Comparison of ENCODE assay signal across 20 cellular contexts in genomic region chr22:49626361-49627216, GRCh38.
"Had no signal": no experiment of that assay in that cellular context is flagged by ENCODE, and none has a peak within 500 bp of the region (broad histone marks: within the 10 kb centered on the region; RNA-seq: fewer than 3 reads in every experiment).

No MANE protein-coding gene starts in this region.

- DNase-seq: activated CD4-positive, alpha-beta memory T cell treated with anti-CD3 and anti-CD28 coated beads, Interleukin-2, amount 10 ng/mL, durations not matched to agents 7 days and 5 days; activated CD4-positive, alpha-beta T cell treated with anti-CD3 and anti-CD28 coated beads, Interleukin-2, amount 50 U/mL, for 1 hour; activated CD4-positive, CD25-positive, alpha-beta regulatory T cell; activated gamma-delta T cell treated with Interleukin-2 at 50 U/mL for 16 hours; activated naive CD4-positive, alpha-beta T cell treated with anti-CD3 and anti-CD28 coated beads, Interleukin-2, amount 10 ng/mL, durations not matched to agents 7 days and 5 days; activated naive CD8-positive, alpha-beta T cell treated with anti-CD3 and anti-CD28 coated beads for 36 hours; activated T-cell treated with anti-CD3 and anti-CD28 coated beads for 4 hours; activated T-cell treated with anti-CD3 and anti-CD28 coated beads, Interleukin-2, amount 50 U/mL, for 48 hours; Kasumi-1; NCI-H1105 treated with DMSO at 0.1 percent for 48 hours; NCI-H1436 treated with DMSO at 0.1 percent for 48 hours; NCI-H187; NCI-H2081; NCI-H524; SJCRH30; SK-N-SH; T-helper 1 cell had no signal

- H3K4me2 ChIP-seq: SK-N-SH had no signal

- H3K4me3 Mint-ChIP-seq: activated CD4-positive, alpha-beta memory T cell treated with anti-CD3 and anti-CD28 coated beads, Interleukin-2, amount 10 ng/mL, durations not matched to agents 7 days and 5 days; activated naive CD4-positive, alpha-beta T cell treated with anti-CD3 and anti-CD28 coated beads, Interleukin-2, amount 10 ng/mL, durations not matched to agents 7 days and 5 days; activated naive CD8-positive, alpha-beta T cell treated with anti-CD3 and anti-CD28 coated beads for 36 hours; activated T-helper 17 cell treated with anti-CD3 and anti-CD28 coated beads, Interleukin-2, amount 50 U/mL, for 72 hours had no signal

- ATAC-seq: activated T-helper 17 cell treated with anti-CD3 and anti-CD28 coated beads, Interleukin-2, amount 50 U/mL, for 72 hours; K562 had no signal

- H3K9me3 ChIP-seq: SJCRH30, SK-N-SH had no signal

- H3K27ac ChIP-seq: SJCRH30, VCaP had no signal

- H3K4me1 ChIP-seq: SJCRH30 had no signal

- H3K4me1 Mint-ChIP-seq: activated CD4-positive, alpha-beta memory T cell treated with anti-CD3 and anti-CD28 coated beads, Interleukin-2, amount 10 ng/mL, durations not matched to agents 7 days and 5 days; activated naive CD4-positive, alpha-beta T cell treated with anti-CD3 and anti-CD28 coated beads, Interleukin-2, amount 10 ng/mL, durations not matched to agents 7 days and 5 days had no signal

- H3K9me3 Mint-ChIP-seq: activated CD4-positive, alpha-beta memory T cell treated with anti-CD3 and anti-CD28 coated beads, Interleukin-2, amount 10 ng/mL, durations not matched to agents 7 days and 5 days; activated naive CD4-positive, alpha-beta T cell treated with anti-CD3 and anti-CD28 coated beads, Interleukin-2, amount 10 ng/mL, durations not matched to agents 7 days and 5 days; activated naive CD8-positive, alpha-beta T cell treated with anti-CD3 and anti-CD28 coated beads for 36 hours; activated T-helper 17 cell treated with anti-CD3 and anti-CD28 coated beads, Interleukin-2, amount 50 U/mL, for 72 hours had no signal

- H3K36me3 Mint-ChIP-seq: activated naive CD4-positive, alpha-beta T cell treated with anti-CD3 and anti-CD28 coated beads, Interleukin-2, amount 10 ng/mL, durations not matched to agents 7 days and 5 days had no signal

- H3K27me3 Mint-ChIP-seq: activated CD4-positive, alpha-beta memory T cell treated with anti-CD3 and anti-CD28 coated beads, Interleukin-2, amount 10 ng/mL, durations not matched to agents 7 days and 5 days; activated naive CD4-positive, alpha-beta T cell treated with anti-CD3 and anti-CD28 coated beads, Interleukin-2, amount 10 ng/mL, durations not matched to agents 7 days and 5 days; activated naive CD8-positive, alpha-beta T cell treated with anti-CD3 and anti-CD28 coated beads for 36 hours; activated T-helper 17 cell treated with anti-CD3 and anti-CD28 coated beads, Interleukin-2, amount 50 U/mL, for 72 hours had no signal

- H3K27ac Mint-ChIP-seq: activated CD4-positive, alpha-beta memory T cell treated with anti-CD3 and anti-CD28 coated beads, Interleukin-2, amount 10 ng/mL, durations not matched to agents 7 days and 5 days; activated naive CD4-positive, alpha-beta T cell treated with anti-CD3 and anti-CD28 coated beads, Interleukin-2, amount 10 ng/mL, durations not matched to agents 7 days and 5 days; activated naive CD8-positive, alpha-beta T cell treated with anti-CD3 and anti-CD28 coated beads for 36 hours; activated T-helper 17 cell treated with anti-CD3 and anti-CD28 coated beads, Interleukin-2, amount 50 U/mL, for 72 hours had no signal

- H3K4me3 ChIP-seq: K562, SJCRH30 had no signal

- H3K36me3 ChIP-seq: SJCRH30 had no signal
